25 cellular contexts compared by ENCODE assay signal in the genomic region with DNA sequence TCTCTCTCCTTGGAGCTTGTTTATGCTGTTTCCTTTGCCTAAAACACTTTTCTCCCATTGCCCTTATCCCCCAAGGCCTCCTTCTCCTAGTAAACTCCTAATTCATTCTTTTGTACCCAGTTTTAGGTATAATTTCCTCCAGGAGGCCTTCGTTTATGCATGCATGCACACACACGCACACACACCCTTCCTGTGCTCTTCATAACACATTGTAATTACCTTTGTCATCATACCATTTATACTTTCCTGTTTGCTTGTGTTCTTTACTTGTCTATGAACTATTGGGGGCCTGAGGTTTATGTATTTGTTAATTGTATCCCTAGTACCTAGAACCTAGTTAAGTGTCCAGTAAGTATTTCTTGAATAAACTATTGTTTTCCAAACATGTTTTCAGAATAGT. TPM values are rescaled to one million over a fixed set of nuclear protein-coding genes. Genes with fewer than 3 reads are reported as not detected.
DNase-seq lines count a peak whose midpoint lies in the region; ATAC-seq and TF ChIP-seq lines count a peak whose summit lies in the region.
"Had no signal": no experiment of that assay in that cellular context is flagged by ENCODE, and none has a peak within 500 bp of the region (broad histone marks: within the 10 kb centered on the region; RNA-seq: fewer than 3 reads in every experiment).

No MANE protein-coding gene starts in this region.

- peak overlapping the region; percentile 37 for H3K27ac Mint-ChIP-seq in T-helper 2 cell treated with Interferon-gamma antibody and Interleukin-4, amounts not matched to agents 5 μg/mL and 100 μg/mL, for 36 hours
- H3K27ac Mint-ChIP-seq in HFFc6 (peak overlapping the region; percentile 24; the same call in 1 of the 2 replicates), nephron progenitor cell (peak overlapping the region; percentile 84)
- peak overlapping the region; percentile 13 to 84 for H3K27ac Mint-ChIP-seq in effector memory CD8-positive, alpha-beta T cell
- H3K27ac Mint-ChIP-seq in activated CD4-positive, alpha-beta T cell treated with anti-CD3 and anti-CD28 coated beads, Interleukin-2, amount 10 ng/mL, durations not matched to agents 24 days and 14 days: no peak overlapping the region

- no peaks in the 10 kb centered on the region for H3K4me1 ChIP-seq in tibial artery
- H3K4me1 ChIP-seq: gastroesophageal sphincter, psoas muscle had no signal

- H3K9me3 Mint-ChIP-seq in T-helper 2 cell treated with Interferon-gamma antibody and Interleukin-4, amounts not matched to agents 5 μg/mL and 100 μg/mL, for 36 hours: no peaks in the 10 kb centered on the region
- H3K9me3 Mint-ChIP-seq in HFFc6 (no peaks in the 10 kb centered on the region), nephron progenitor cell (peaks cover 50% of the 10 kb centered on the region)
- H3K9me3 Mint-ChIP-seq in effector memory CD8-positive, alpha-beta T cell: no peaks in the 10 kb centered on the region
- H3K9me3 Mint-ChIP-seq in activated CD4-positive, alpha-beta T cell treated with anti-CD3 and anti-CD28 coated beads, Interleukin-2, amount 10 ng/mL, durations not matched to agents 24 days and 14 days: no peaks in the 10 kb centered on the region
- H3K9me3 Mint-ChIP-seq: neural crest cell had no signal

- peaks cover 11% of the 10 kb centered on the region for H3K4me1 Mint-ChIP-seq in T-helper 2 cell treated with Interferon-gamma antibody and Interleukin-4, amounts not matched to agents 5 μg/mL and 100 μg/mL, for 36 hours (ENCODE audit: low read depth)
- peaks cover 35% of the 10 kb centered on the region for H3K4me1 Mint-ChIP-seq in HFFc6 (ENCODE audit: low read depth)
- H3K4me1 Mint-ChIP-seq in effector memory CD8-positive, alpha-beta T cell (ENCODE audit: low read depth in 2 of 2): peaks cover 11% of the 10 kb centered on the region in 2 donors
- H3K4me1 Mint-ChIP-seq in nephron progenitor cell: no peaks in the 10 kb centered on the region
- H3K4me1 Mint-ChIP-seq in activated CD4-positive, alpha-beta T cell treated with anti-CD3 and anti-CD28 coated beads, Interleukin-2, amount 10 ng/mL, durations not matched to agents 24 days and 14 days: peaks cover 9% of the 10 kb centered on the region
- H3K4me1 Mint-ChIP-seq: neural crest cell had no signal

- H3K27ac ChIP-seq in tibial artery: no peak overlapping the region
- H3K27ac ChIP-seq: gastroesophageal sphincter, psoas muscle, upper lobe of right lung had no signal

- H3K4me3 ChIP-seq in tibial artery: no peak overlapping the region
- H3K4me3 ChIP-seq: gastroesophageal sphincter, psoas muscle, upper lobe of right lung had no signal

- H3K4me3 Mint-ChIP-seq in T-helper 2 cell treated with Interferon-gamma antibody and Interleukin-4, amounts not matched to agents 5 μg/mL and 100 μg/mL, for 36 hours: no peak overlapping the region
- H3K4me3 Mint-ChIP-seq in HFFc6 (no peak overlapping the region), nephron progenitor cell (no peak overlapping the region)
- H3K4me3 Mint-ChIP-seq in effector memory CD8-positive, alpha-beta T cell: no peak overlapping the region
- no peak overlapping the region for H3K4me3 Mint-ChIP-seq in activated CD4-positive, alpha-beta T cell treated with anti-CD3 and anti-CD28 coated beads, Interleukin-2, amount 10 ng/mL, durations not matched to agents 24 days and 14 days
- H3K4me3 Mint-ChIP-seq: neural crest cell had no signal

- no peaks in the 10 kb centered on the region for H3K27me3 ChIP-seq in tibial artery
- H3K27me3 ChIP-seq: gastroesophageal sphincter, upper lobe of right lung had no signal

- intact Hi-C loops in tibial artery (cut with DNase I; ENCODE audit: low total_unique reads): no loop called here
- intact Hi-C loops in activated CD4-positive, alpha-beta T cell treated with anti-CD3 and anti-CD28 coated beads, Interleukin-2, amount 10 ng/mL, durations not matched to agents 24 days and 14 days (cut with micrococcal nuclease): no loop called here

- TF ChIP-seq CTCF in HFFc6 (IDR thresholded peaks at IDR 0.05) (no peak), nephron progenitor cell (IDR thresholded peaks at IDR 0.05) (no peak), tibial artery (IDR thresholded peaks at IDR 0.05) (no peak)

- DNase-seq in T-helper 2 cell treated with Interferon-gamma antibody and Interleukin-4, amounts not matched to agents 5 μg/mL and 100 μg/mL, for 36 hours (ENCODE audit: low spot score): no peak
- DNase-seq in T-helper 2 cell: no peak
- no peak for DNase-seq in HFFc6
- DNase-seq in effector memory CD8-positive, alpha-beta T cell: no peak
- no peak for DNase-seq in nephron progenitor cell
- DNase-seq in tibial artery: no peak
- DNase-seq in activated CD4-positive, alpha-beta T cell treated with anti-CD3 and anti-CD28 coated beads, Interleukin-2, amount 10 ng/mL, durations not matched to agents 24 days and 14 days: no peak
- DNase-seq: 8988T; activated CD4-positive, alpha-beta T cell treated with anti-CD3 and anti-CD28 coated beads for 1 hour; AML-193; Calu3; EL; kidney glomerular epithelial cell; mesendoderm; NCI-H1436; NCI-H510A treated with DMSO at 0.1 percent for 48 hours; psoas muscle; SK-N-SH; small intestine; stimulated activated CD4-positive, alpha-beta T cell treated with anti-CD3 and anti-CD28 coated beads, Interleukin-4, amount 100 ng/mL, for 1 hour; upper lobe of right lung had no signal

- no peaks in the 10 kb centered on the region for H3K27me3 Mint-ChIP-seq in T-helper 2 cell treated with Interferon-gamma antibody and Interleukin-4, amounts not matched to agents 5 μg/mL and 100 μg/mL, for 36 hours (ENCODE audit: low read depth)
- H3K27me3 Mint-ChIP-seq in HFFc6 (ENCODE audit: insufficient read depth) (no peaks in the 10 kb centered on the region), nephron progenitor cell (ENCODE audit: low read depth, poor library complexity) (peaks cover 4% of the 10 kb centered on the region)
- H3K27me3 Mint-ChIP-seq in effector memory CD8-positive, alpha-beta T cell: no peaks in the 10 kb centered on the region
- no peaks in the 10 kb centered on the region for H3K27me3 Mint-ChIP-seq in activated CD4-positive, alpha-beta T cell treated with anti-CD3 and anti-CD28 coated beads, Interleukin-2, amount 10 ng/mL, durations not matched to agents 24 days and 14 days

- peaks cover 24% of the 10 kb centered on the region for H3K36me3 Mint-ChIP-seq in T-helper 2 cell treated with Interferon-gamma antibody and Interleukin-4, amounts not matched to agents 5 μg/mL and 100 μg/mL, for 36 hours (ENCODE audit: low read depth)
- peaks cover 31% of the 10 kb centered on the region for H3K36me3 Mint-ChIP-seq in HFFc6 (ENCODE audit: low read depth)
- H3K36me3 Mint-ChIP-seq in effector memory CD8-positive, alpha-beta T cell (ENCODE audit: insufficient read depth): peaks cover 63% of the 10 kb centered on the region
- H3K36me3 Mint-ChIP-seq in nephron progenitor cell (ENCODE audit: low read depth): peaks cover 54% of the 10 kb centered on the region
- peaks cover 40% of the 10 kb centered on the region for H3K36me3 Mint-ChIP-seq in activated CD4-positive, alpha-beta T cell treated with anti-CD3 and anti-CD28 coated beads, Interleukin-2, amount 10 ng/mL, durations not matched to agents 24 days and 14 days (ENCODE audit: low read depth)

- no peaks in the 10 kb centered on the region for H3K9me3 ChIP-seq in tibial artery
- H3K9me3 ChIP-seq: gastroesophageal sphincter, psoas muscle, SK-N-SH, upper lobe of right lung had no signal

- H3K36me3 ChIP-seq in tibial artery: peaks cover 0 to 28% (median 5%) of the 10 kb centered on the region in 3 donors

- ATAC-seq in effector memory CD8-positive, alpha-beta T cell (replicated peaks): no peak
- ATAC-seq in GM21367 (IDR thresholded peaks at IDR 0.05; ENCODE audit: unreplicated experiment): no peak
- ATAC-seq: gastroesophageal sphincter, HepG2, upper lobe of right lung had no signal

RNA-seq across cellular contexts. Expression of a gene that starts 45.5 kb away (rescaled TPM):
- 10 to 100 TPM; 34.4 to 48.4 (median 38.8) TPM for total RNA-seq in HFFc6 (2021; fragmentation: NEBNext Ultra II Directional; extraction: Animal tissue kit (Norgen Biotek cat#: 25700))
- total RNA-seq in activated CD4-positive, alpha-beta T cell treated with anti-CD3 and anti-CD28 coated beads, Interleukin-2, amount 10 ng/mL, durations not matched to agents 24 days and 14 days: 34.7 and 36.3 TPM in 2 replicates

RNA-seq across cellular contexts. Expression of a gene that starts 56.2 kb away (rescaled TPM):
- total RNA-seq in HFFc6 (2021; fragmentation: NEBNext Ultra II Directional; extraction: Animal tissue kit (Norgen Biotek cat#: 25700)): 10 to 100 TPM; 38.8 to 48.6 (median 46.3) TPM
- 101 and 103 TPM in 2 replicates for total RNA-seq in activated CD4-positive, alpha-beta T cell treated with anti-CD3 and anti-CD28 coated beads, Interleukin-2, amount 10 ng/mL, durations not matched to agents 24 days and 14 days
